Comparison of ENCODE assay signal across 1 cellular context in the genomic region with DNA sequence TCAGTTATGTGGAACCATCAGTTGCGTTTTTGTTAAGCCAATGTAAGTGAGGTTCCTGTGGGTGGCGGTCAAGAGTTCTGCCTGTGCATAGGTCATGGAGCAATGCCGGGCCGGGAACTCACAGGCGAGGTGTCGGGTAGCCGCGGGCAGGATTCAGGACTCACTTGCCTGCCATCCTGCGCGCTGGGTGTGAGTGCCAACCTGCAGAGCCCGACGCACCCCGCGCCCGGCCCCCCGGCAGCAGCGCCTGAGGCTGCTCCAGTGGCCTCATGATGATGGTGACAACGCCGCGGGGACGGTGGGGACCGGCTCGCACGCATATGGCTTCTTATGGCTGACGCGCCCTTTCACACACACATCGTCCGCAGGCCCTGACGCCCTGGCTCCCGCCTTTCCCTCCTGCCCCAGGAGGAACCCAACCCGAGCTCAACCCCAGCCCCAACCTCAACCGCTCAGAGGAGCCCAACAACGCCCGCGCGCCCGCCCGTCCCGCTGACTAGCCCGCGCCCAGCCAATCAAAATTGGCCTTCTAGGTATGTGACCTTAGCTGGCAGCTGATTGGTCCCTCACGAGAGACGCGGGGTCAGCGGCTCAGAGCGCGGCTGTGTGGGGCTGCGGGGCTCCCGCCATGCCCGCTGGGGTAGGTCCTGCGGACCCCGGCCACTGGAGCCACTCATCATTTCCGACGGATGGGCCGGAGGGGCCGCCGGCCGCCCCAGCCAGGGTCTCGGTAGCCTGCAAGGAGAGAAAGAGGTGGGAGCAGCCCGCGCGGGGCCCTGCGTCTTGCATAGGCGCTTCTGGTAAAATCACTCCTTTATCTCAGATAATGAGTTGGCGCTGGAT.
TF ChIP-seq lines count a peak whose summit lies in the region.

A gene with protein sequence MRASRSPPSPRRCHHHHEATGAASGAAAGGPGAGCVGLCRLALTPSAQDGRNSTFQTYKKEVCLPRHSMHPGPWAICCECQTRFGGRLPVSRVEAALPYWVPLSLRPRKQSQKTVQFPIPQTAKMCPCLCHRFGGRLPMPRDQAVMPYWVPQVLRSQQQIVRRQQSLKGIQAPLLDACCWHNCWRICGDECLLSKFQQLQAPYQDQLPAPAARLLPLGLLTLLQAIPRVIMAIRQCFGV (minus strand): TSS at position 470 of the 843 bp plus-strand sequence. CDS start 150 bp downstream, at position 320.

TF ChIP-seq in HepG2, 621 proteins besides CTCF, POLR2A, EP300 and RAD21 (continued from another document and continues in another):
- no peak for TF ChIP-seq MAFF (IDR thresholded peaks at IDR 0.05; ENCODE audit: low read depth, low read length)
- peak; percentile 46; the same call in 1 of the 2 replicates for TF ChIP-seq GZF1 (CRISPR knock-in tag; IDR thresholded peaks at IDR 0.05)
- TF ChIP-seq ZNF672 (CRISPR knock-in tag; IDR thresholded peaks at IDR 0.05): no peak
- TF ChIP-seq, protein P1, sequence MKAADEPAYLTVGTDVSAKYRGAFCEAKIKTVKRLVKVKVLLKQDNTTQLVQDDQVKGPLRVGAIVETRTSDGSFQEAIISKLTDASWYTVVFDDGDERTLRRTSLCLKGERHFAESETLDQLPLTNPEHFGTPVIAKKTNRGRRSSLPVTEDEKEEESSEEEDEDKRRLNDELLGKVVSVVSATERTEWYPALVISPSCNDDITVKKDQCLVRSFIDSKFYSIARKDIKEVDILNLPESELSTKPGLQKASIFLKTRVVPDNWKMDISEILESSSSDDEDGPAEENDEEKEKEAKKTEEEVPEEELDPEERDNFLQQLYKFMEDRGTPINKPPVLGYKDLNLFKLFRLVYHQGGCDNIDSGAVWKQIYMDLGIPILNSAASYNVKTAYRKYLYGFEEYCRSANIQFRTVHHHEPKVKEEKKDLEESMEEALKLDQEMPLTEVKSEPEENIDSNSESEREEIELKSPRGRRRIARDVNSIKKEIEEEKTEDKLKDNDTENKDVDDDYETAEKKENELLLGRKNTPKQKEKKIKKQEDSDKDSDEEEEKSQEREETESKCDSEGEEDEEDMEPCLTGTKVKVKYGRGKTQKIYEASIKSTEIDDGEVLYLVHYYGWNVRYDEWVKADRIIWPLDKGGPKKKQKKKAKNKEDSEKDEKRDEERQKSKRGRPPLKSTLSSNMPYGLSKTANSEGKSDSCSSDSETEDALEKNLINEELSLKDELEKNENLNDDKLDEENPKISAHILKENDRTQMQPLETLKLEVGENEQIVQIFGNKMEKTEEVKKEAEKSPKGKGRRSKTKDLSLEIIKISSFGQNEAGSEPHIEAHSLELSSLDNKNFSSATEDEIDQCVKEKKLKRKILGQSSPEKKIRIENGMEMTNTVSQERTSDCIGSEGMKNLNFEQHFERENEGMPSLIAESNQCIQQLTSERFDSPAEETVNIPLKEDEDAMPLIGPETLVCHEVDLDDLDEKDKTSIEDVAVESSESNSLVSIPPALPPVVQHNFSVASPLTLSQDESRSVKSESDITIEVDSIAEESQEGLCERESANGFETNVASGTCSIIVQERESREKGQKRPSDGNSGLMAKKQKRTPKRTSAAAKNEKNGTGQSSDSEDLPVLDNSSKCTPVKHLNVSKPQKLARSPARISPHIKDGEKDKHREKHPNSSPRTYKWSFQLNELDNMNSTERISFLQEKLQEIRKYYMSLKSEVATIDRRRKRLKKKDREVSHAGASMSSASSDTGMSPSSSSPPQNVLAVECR (CRISPR knock-in tag; IDR thresholded peaks at IDR 0.05; ENCODE audit: borderline replicate concordance): peak; percentile 93
- TF ChIP-seq, protein P2, sequence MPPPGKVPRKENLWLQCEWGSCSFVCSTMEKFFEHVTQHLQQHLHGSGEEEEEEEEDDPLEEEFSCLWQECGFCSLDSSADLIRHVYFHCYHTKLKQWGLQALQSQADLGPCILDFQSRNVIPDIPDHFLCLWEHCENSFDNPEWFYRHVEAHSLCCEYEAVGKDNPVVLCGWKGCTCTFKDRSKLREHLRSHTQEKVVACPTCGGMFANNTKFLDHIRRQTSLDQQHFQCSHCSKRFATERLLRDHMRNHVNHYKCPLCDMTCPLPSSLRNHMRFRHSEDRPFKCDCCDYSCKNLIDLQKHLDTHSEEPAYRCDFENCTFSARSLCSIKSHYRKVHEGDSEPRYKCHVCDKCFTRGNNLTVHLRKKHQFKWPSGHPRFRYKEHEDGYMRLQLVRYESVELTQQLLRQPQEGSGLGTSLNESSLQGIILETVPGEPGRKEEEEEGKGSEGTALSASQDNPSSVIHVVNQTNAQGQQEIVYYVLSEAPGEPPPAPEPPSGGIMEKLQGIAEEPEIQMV (CRISPR knock-in tag; IDR thresholded peaks at IDR 0.05; ENCODE audit: low read depth): no peak; the same call in 1 of the 2 replicates
- TF ChIP-seq ATF1 (CRISPR knock-in tag; IDR thresholded peaks at IDR 0.05): peak; percentile 71
- TF ChIP-seq, protein P3, sequence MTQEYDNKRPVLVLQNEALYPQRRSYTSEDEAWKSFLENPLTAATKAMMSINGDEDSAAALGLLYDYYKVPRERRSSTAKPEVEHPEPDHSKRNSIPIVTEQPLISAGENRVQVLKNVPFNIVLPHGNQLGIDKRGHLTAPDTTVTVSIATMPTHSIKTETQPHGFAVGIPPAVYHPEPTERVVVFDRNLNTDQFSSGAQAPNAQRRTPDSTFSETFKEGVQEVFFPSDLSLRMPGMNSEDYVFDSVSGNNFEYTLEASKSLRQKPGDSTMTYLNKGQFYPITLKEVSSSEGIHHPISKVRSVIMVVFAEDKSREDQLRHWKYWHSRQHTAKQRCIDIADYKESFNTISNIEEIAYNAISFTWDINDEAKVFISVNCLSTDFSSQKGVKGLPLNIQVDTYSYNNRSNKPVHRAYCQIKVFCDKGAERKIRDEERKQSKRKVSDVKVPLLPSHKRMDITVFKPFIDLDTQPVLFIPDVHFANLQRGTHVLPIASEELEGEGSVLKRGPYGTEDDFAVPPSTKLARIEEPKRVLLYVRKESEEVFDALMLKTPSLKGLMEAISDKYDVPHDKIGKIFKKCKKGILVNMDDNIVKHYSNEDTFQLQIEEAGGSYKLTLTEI (CRISPR knock-in tag; conservative IDR thresholded peaks at IDR 0.05): no peak
- TF ChIP-seq, protein P4, sequence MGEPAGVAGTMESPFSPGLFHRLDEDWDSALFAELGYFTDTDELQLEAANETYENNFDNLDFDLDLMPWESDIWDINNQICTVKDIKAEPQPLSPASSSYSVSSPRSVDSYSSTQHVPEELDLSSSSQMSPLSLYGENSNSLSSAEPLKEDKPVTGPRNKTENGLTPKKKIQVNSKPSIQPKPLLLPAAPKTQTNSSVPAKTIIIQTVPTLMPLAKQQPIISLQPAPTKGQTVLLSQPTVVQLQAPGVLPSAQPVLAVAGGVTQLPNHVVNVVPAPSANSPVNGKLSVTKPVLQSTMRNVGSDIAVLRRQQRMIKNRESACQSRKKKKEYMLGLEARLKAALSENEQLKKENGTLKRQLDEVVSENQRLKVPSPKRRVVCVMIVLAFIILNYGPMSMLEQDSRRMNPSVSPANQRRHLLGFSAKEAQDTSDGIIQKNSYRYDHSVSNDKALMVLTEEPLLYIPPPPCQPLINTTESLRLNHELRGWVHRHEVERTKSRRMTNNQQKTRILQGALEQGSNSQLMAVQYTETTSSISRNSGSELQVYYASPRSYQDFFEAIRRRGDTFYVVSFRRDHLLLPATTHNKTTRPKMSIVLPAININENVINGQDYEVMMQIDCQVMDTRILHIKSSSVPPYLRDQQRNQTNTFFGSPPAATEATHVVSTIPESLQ (CRISPR knock-in tag; conservative IDR thresholded peaks at IDR 0.05): 0 out of 2 replicates have a peak, but pooled peaks have one; percentile 89
- TF ChIP-seq, protein P5, sequence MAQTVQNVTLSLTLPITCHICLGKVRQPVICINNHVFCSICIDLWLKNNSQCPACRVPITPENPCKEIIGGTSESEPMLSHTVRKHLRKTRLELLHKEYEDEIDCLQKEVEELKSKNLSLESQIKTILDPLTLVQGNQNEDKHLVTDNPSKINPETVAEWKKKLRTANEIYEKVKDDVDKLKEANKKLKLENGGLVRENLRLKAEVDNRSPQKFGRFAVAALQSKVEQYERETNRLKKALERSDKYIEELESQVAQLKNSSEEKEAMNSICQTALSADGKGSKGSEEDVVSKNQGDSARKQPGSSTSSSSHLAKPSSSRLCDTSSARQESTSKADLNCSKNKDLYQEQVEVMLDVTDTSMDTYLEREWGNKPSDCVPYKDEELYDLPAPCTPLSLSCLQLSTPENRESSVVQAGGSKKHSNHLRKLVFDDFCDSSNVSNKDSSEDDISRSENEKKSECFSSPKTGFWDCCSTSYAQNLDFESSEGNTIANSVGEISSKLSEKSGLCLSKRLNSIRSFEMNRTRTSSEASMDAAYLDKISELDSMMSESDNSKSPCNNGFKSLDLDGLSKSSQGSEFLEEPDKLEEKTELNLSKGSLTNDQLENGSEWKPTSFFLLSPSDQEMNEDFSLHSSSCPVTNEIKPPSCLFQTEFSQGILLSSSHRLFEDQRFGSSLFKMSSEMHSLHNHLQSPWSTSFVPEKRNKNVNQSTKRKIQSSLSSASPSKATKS (CRISPR knock-in tag; IDR thresholded peaks at IDR 0.05): no peak
- TF ChIP-seq ZNF749 (CRISPR knock-in tag; IDR thresholded peaks at IDR 0.05; ENCODE audit: borderline replicate concordance): peak; percentile 96
- TF ChIP-seq ZNF878 (CRISPR knock-in tag; IDR thresholded peaks at IDR 0.05): peak; percentile 73; the same call in 1 of the 2 replicates
- TF ChIP-seq ARNTL (CRISPR knock-in tag; IDR thresholded peaks at IDR 0.05): 0 out of 2 replicates have a peak, but pooled peaks have one; percentile 21
- peak; percentile 91 for TF ChIP-seq YEATS2 (CRISPR knock-in tag; IDR thresholded peaks at IDR 0.05; ENCODE audit: borderline replicate concordance)
- peak; percentile 73 for TF ChIP-seq SP4 (CRISPR knock-in tag; IDR thresholded peaks at IDR 0.05)
- TF ChIP-seq, protein P6, sequence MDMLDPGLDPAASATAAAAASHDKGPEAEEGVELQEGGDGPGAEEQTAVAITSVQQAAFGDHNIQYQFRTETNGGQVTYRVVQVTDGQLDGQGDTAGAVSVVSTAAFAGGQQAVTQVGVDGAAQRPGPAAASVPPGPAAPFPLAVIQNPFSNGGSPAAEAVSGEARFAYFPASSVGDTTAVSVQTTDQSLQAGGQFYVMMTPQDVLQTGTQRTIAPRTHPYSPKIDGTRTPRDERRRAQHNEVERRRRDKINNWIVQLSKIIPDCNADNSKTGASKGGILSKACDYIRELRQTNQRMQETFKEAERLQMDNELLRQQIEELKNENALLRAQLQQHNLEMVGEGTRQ (IDR thresholded peaks at IDR 0.05; ENCODE audit: low read depth, low read length): no peak
- TF ChIP-seq, protein P6 (CRISPR knock-in tag; IDR thresholded peaks at IDR 0.05; ENCODE audit: borderline replicate concordance): peak; percentile 49; the same call in 1 of the 2 replicates
- TF ChIP-seq, protein P7, sequence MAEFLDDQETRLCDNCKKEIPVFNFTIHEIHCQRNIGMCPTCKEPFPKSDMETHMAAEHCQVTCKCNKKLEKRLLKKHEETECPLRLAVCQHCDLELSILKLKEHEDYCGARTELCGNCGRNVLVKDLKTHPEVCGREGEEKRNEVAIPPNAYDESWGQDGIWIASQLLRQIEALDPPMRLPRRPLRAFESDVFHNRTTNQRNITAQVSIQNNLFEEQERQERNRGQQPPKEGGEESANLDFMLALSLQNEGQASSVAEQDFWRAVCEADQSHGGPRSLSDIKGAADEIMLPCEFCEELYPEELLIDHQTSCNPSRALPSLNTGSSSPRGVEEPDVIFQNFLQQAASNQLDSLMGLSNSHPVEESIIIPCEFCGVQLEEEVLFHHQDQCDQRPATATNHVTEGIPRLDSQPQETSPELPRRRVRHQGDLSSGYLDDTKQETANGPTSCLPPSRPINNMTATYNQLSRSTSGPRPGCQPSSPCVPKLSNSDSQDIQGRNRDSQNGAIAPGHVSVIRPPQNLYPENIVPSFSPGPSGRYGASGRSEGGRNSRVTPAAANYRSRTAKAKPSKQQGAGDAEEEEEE (CRISPR knock-in tag; IDR thresholded peaks at IDR 0.05; ENCODE audit: borderline replicate concordance): no peak
- TF ChIP-seq ZNF768 (CRISPR knock-in tag; IDR thresholded peaks at IDR 0.05): peak; percentile 86
- TF ChIP-seq, protein P8, sequence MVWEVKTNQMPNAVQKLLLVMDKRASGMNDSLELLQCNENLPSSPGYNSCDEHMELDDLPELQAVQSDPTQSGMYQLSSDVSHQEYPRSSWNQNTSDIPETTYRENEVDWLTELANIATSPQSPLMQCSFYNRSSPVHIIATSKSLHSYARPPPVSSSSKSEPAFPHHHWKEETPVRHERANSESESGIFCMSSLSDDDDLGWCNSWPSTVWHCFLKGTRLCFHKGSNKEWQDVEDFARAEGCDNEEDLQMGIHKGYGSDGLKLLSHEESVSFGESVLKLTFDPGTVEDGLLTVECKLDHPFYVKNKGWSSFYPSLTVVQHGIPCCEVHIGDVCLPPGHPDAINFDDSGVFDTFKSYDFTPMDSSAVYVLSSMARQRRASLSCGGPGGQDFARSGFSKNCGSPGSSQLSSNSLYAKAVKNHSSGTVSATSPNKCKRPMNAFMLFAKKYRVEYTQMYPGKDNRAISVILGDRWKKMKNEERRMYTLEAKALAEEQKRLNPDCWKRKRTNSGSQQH (CRISPR knock-in tag; IDR thresholded peaks at IDR 0.05; ENCODE audit: low read depth): peak; percentile 74; the same call in 1 of the 2 replicates
- TF ChIP-seq KAT8 (CRISPR knock-in tag; IDR thresholded peaks at IDR 0.05): peak; percentile 86
- no peak; the same call in none of the 2 replicates for TF ChIP-seq MIER3 (CRISPR knock-in tag; IDR thresholded peaks at IDR 0.05; ENCODE audit: borderline replicate concordance)
- TF ChIP-seq, protein P9, sequence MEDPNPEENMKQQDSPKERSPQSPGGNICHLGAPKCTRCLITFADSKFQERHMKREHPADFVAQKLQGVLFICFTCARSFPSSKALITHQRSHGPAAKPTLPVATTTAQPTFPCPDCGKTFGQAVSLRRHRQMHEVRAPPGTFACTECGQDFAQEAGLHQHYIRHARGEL (CRISPR knock-in tag; IDR thresholded peaks at IDR 0.05): no peak
- TF ChIP-seq ZNF563 (CRISPR knock-in tag; IDR thresholded peaks at IDR 0.05): peak; percentile 94
- TF ChIP-seq, protein P10, sequence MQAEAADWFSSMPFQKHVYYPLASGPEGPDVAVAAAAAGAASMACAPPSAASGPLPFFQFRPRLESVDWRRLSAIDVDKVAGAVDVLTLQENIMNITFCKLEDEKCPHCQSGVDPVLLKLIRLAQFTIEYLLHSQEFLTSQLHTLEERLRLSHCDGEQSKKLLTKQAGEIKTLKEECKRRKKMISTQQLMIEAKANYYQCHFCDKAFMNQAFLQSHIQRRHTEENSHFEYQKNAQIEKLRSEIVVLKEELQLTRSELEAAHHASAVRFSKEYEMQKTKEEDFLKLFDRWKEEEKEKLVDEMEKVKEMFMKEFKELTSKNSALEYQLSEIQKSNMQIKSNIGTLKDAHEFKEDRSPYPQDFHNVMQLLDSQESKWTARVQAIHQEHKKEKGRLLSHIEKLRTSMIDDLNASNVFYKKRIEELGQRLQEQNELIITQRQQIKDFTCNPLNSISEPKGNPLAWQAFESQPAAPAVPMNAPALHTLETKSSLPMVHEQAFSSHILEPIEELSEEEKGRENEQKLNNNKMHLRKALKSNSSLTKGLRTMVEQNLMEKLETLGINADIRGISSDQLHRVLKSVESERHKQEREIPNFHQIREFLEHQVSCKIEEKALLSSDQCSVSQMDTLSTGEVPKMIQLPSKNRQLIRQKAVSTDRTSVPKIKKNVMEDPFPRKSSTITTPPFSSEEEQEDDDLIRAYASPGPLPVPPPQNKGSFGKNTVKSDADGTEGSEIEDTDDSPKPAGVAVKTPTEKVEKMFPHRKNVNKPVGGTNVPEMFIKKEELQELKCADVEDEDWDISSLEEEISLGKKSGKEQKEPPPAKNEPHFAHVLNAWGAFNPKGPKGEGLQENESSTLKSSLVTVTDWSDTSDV (CRISPR knock-in tag; IDR thresholded peaks at IDR 0.05): 0 out of 2 replicates have a peak, but pooled peaks have one; percentile 25
- TF ChIP-seq ZNF780A (CRISPR knock-in tag; IDR thresholded peaks at IDR 0.05): 0 out of 2 replicates have a peak, but pooled peaks have one; percentile 17
- peak; percentile 18; the same call in 1 of the 2 replicates for TF ChIP-seq NR1H2 (CRISPR knock-in tag; IDR thresholded peaks at IDR 0.05; ENCODE audit: borderline replicate concordance, low read depth)
